ENCODE assay signal across 1 cellular context in genomic region chr1:54581621-54582035, GRCh38.
TF ChIP-seq lines count a peak whose summit lies in the region.

No MANE protein-coding gene starts in this region.

TF ChIP-seq in HEK293, 187 proteins besides CTCF, POLR2A, EP300 and RAD21 (continued from another document):
- no peak for TF ChIP-seq ZNF280C (tag by site-specific recombination; IDR thresholded peaks at IDR 0.05)
- TF ChIP-seq GLI2 (tag by site-specific recombination; IDR thresholded peaks at IDR 0.05; ENCODE audit: borderline replicate concordance, low read depth) = no peak
